In the genomic region with DNA sequence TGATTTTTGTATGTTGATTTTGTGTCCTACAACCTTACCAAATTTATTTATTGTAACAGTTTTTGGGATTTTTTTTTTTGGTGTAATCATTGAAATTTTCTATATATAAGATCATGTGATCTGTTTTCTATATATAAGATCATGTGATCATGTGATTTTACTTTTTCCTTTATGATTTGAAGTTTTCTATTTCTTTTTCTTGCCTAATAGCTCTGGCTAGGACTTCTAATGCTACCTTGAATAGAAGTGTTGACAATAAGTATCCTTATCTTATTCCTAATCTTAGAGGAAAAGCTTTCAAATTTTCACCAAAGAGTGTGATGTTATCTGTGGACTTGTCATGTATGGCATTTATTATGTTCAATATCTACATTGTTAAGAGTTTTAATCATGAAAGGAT, we compare ENCODE assay signal across 28 cellular contexts.
"Had no signal": no experiment of that assay in that cellular context is flagged by ENCODE, and none has a peak within 500 bp of the region (broad histone marks: within the 10 kb centered on the region; RNA-seq: fewer than 3 reads in every experiment).

No MANE protein-coding gene starts in this region.

- H2AFZ ChIP-seq: neural progenitor cell, parathyroid adenoma had no signal

- H3K27ac ChIP-seq: neural progenitor cell, ovary, parathyroid adenoma, psoas muscle, right lobe of liver, sigmoid colon, suprapubic skin, testis, tibial artery, transverse colon, upper lobe of right lung, uterus had no signal

- H3K4me2 ChIP-seq: neural progenitor cell, smooth muscle cell had no signal

- ATAC-seq: natural killer cell; psoas muscle; right cardiac atrium; right lobe of liver; stimulated activated memory B cell treated with anti-CD40 and anti-IgM and Interleukin-4, amounts not matched to agents 10 μg/mL and 1 μg/mL and 100 μg/mL, for 72 hours; stimulated activated naive CD8-positive, alpha-beta T cell treated with anti-CD3 and anti-CD28 coated beads, Interleukin-15, amount 100 ng/mL, for 72 hours; stimulated activated naive CD8-positive, alpha-beta T cell treated with anti-CD3 and anti-CD28 coated beads, Interleukin-15, Interleukin-2, amounts not matched to agents 100 U/mL and 50 U/mL, for 24 hours; upper lobe of right lung had no signal

- H3K4me3 ChIP-seq: neural progenitor cell, ovary, psoas muscle, right lobe of liver, sigmoid colon, smooth muscle cell, spleen, suprapubic skin, testis, tibial artery, transverse colon, upper lobe of right lung, uterus had no signal

- H3K9ac ChIP-seq: neural progenitor cell, parathyroid adenoma had no signal

- DNase-seq: natural killer cell; occipital lobe; ovary; posterior cingulate gyrus; psoas muscle; right cardiac atrium; right lobe of liver; sigmoid colon; spleen; stimulated activated CD4-positive, alpha-beta T cell treated with anti-CD3 and anti-CD28 coated beads, Interleukin-12 subunit alpha, Interleukin-12 subunit beta, amount 100 ng/mL, for 4 hours; stimulated activated CD4-positive, alpha-beta T cell treated with anti-CD3 and anti-CD28 coated beads, Interleukin-1b, Interleukin-23, amount 100 ng/mL, for 48 hours; stimulated activated CD4-positive, alpha-beta T cell treated with anti-CD3 and anti-CD28 coated beads, Interleukin-4, amount 100 ng/mL, for 1 hour; stimulated activated CD4-positive, alpha-beta T cell treated with anti-CD3 and anti-CD28 coated beads, Interleukin-4, amount 100 ng/mL, for 4 hours; stimulated activated CD8-positive, alpha-beta memory T cell treated with anti-CD3 and anti-CD28 coated beads, Interleukin-4, amount 100 ng/mL, for 48 hours; stimulated activated naive CD4-positive, alpha-beta T cell; stimulated activated naive CD8-positive, alpha-beta T cell treated with anti-CD3 and anti-CD28 coated beads, Interleukin-15, amount 100 ng/mL, for 72 hours; stimulated activated naive CD8-positive, alpha-beta T cell treated with anti-CD3 and anti-CD28 coated beads, Interleukin-15, Interleukin-2, amounts not matched to agents 100 U/mL and 50 U/mL, for 24 hours; substantia nigra; testis; tibial artery; transverse colon; upper lobe of right lung; uterus had no signal

- H3K79me2 ChIP-seq: parathyroid adenoma had no signal

- H3K4me1 ChIP-seq: neural progenitor cell, parathyroid adenoma, right lobe of liver, testis, tibial artery, transverse colon, upper lobe of right lung, uterus had no signal

- H3K36me3 ChIP-seq: ovary, right lobe of liver, sigmoid colon, spleen, suprapubic skin, tibial artery, transverse colon, upper lobe of right lung, uterus had no signal

- H3K27me3 ChIP-seq: neural progenitor cell, ovary, right lobe of liver, sigmoid colon, spleen, suprapubic skin, testis, tibial artery, transverse colon, upper lobe of right lung, uterus had no signal

- H3K9me3 ChIP-seq: ovary, right lobe of liver, testis, upper lobe of right lung had no signal
